ENCODE assay signal across 7 cellular contexts in the genomic region with DNA sequence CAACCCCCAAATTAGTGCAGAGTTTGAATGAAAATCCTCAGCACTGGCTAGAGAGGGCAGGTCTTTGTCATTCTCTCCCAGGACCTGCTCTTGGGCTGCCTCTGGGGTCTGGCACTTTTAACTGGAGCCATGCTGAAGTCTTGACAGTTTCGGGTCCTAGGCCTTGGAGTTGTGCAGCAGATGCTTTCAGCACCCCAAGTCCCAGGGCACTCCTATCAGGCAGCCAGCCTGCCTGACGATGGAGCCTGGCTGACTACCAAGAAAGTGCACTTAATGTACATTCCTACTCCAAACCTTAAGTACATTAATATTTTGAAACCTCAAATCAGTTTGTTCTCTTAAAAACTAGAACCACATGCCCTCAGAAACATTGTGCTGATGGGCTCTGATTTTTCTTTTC.
"Had no signal": no experiment of that assay in that cellular context is flagged by ENCODE, and none has a peak within 500 bp of the region (broad histone marks: within the 10 kb centered on the region; RNA-seq: fewer than 3 reads in every experiment).

No MANE protein-coding gene starts in this region.

- DNase-seq: GM23248, GOT3, H7, HCEC 1CT, KBM-7 had no signal

- H3K27ac ChIP-seq: GM23248, HL-60 had no signal

- H3K9ac ChIP-seq: GM23248 had no signal

- H3K4me3 ChIP-seq: GM23248 had no signal

- ATAC-seq: HepG2 had no signal
